10 cellular contexts compared by ENCODE assay signal in the genomic region with DNA sequence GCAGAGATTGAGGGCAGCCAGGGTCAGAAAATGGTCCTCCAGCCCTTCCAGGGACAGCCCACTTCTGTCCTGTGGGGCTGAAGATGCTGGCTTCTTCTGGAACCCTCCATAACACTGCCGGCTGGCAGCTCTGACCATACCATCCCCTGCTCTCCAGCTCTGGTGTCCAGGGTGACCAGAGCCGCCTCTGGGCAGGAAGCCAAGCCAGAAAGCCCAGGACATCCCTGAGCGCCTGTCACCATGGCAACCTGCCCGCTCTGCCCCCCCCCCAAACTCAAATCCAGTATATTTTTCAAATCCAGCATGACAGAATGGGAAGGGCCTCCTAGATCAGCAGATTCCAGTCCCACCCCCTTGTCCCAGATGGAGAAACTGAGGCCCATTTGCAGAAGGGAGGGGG. TPM values are rescaled to one million over a fixed set of nuclear protein-coding genes. Genes with fewer than 3 reads are reported as not detected.
DNase-seq lines count a peak whose midpoint lies in the region; TF ChIP-seq lines count a peak whose summit lies in the region.
"Had no signal": no experiment of that assay in that cellular context is flagged by ENCODE, and none has a peak within 500 bp of the region (broad histone marks: within the 10 kb centered on the region; RNA-seq: fewer than 3 reads in every experiment).

No MANE protein-coding gene starts in this region.

- H3K4me2 ChIP-seq in neural cell (ENCODE audit: low read length) = no peak overlapping the region

- H3K4me3 ChIP-seq in neural cell (ENCODE audit: low read length) = peak overlapping the region; percentile 56

- no peaks in the 10 kb centered on the region for H3K79me2 ChIP-seq in neural cell (replicated peaks; ENCODE audit: insufficient read depth, low read length)

- TF ChIP-seq CTCF in neural cell (IDR thresholded peaks at IDR 0.05; ENCODE audit: poor library complexity, severe bottlenecking) = no peak

- no peaks in the 10 kb centered on the region for H4K20me1 ChIP-seq in neural cell (ENCODE audit: insufficient read depth)

- no peaks in the 10 kb centered on the region for H3K9me3 ChIP-seq in neural cell (ENCODE audit: low read length)
- H3K9me3 ChIP-seq: Caco-2 had no signal

- peak; percentile 22 for DNase-seq in AG08395 (ENCODE audit: low spot score)
- DNase-seq in cerebellar cortex (ENCODE audit: low spot score) = peak; percentile 78
- no peak for DNase-seq in effector CD4-positive, alpha-beta T cell
- no peak for DNase-seq in EL
- DNase-seq in NOMO-1 treated with dmso at 0.1 percent for 144 hours (lab: John Stamatoyannopoulos, UW; ENCODE audit: unreplicated experiment) = no peak
- DNase-seq in D341Med (ENCODE audit: low spot score) = no peak
- DNase-seq: Caco-2, NCI-H510A had no signal

- no peak overlapping the region for H3K27ac ChIP-seq in neural cell (ENCODE audit: low read length)

- H3K9ac ChIP-seq in neural cell (ENCODE audit: low read length) = no peak overlapping the region

- TF ChIP-seq RAD21 in Ishikawa (IDR thresholded peaks at IDR 0.05; ENCODE audit: low read depth) = no peak
- TF ChIP-seq RAD21 in neural cell (conservative IDR thresholded peaks at IDR 0.05) = no peak

- H3K27me3 ChIP-seq in neural cell (ENCODE audit: insufficient read depth, low read depth, low read length) = peaks cover 13% of the 10 kb centered on the region

- H3K9me2 ChIP-seq in neural cell (ENCODE audit: insufficient read depth, low read length) = no peaks in the 10 kb centered on the region

- no peak overlapping the region for H2AFZ ChIP-seq in neural cell (ENCODE audit: low read depth, low read length)

- no peaks in the 10 kb centered on the region for H3K36me3 ChIP-seq in neural cell (ENCODE audit: insufficient read depth, low read length)

- TF ChIP-seq EP300 in Ishikawa (IDR thresholded peaks at IDR 0.05; ENCODE audit: borderline replicate concordance) (no peak), neural cell (conservative IDR thresholded peaks at IDR 0.05; ENCODE audit: poor library complexity, severe bottlenecking) (no peak)

- H3F3A ChIP-seq in neural cell (ENCODE audit: insufficient read depth, low read length, poor library complexity, severe bottlenecking) = no peaks in the 10 kb centered on the region

TF ChIP-seq in Ishikawa, 13 proteins besides CTCF, POLR2A, EP300 and RAD21:
- TF ChIP-seq CEBPB (IDR thresholded peaks at IDR 0.05) (no peak), TEAD4 (IDR thresholded peaks at IDR 0.05) (no peak), ZBTB7A (IDR thresholded peaks at IDR 0.05; ENCODE audit: low read depth) (no peak), CREB1 (IDR thresholded peaks at IDR 0.05; ENCODE audit: low read depth) (no peak), TCF12 (IDR thresholded peaks at IDR 0.05; ENCODE audit: low read depth) (no peak), NFIC (IDR thresholded peaks at IDR 0.05) (peak; percentile 58), USF1 (IDR thresholded peaks at IDR 0.05) (no peak), YY1 (IDR thresholded peaks at IDR 0.05; ENCODE audit: low read depth) (no peak), MAX (IDR thresholded peaks at IDR 0.05) (no peak)

TF ChIP-seq in neural cell, 6 proteins besides CTCF, POLR2A, EP300 and RAD21:
- no peak for TF ChIP-seq EZH2 (IDR thresholded peaks at IDR 0.05; ENCODE audit: borderline replicate concordance, insufficient read depth, low read length, poor library complexity, severe bottlenecking)
- TF ChIP-seq, protein P1, sequence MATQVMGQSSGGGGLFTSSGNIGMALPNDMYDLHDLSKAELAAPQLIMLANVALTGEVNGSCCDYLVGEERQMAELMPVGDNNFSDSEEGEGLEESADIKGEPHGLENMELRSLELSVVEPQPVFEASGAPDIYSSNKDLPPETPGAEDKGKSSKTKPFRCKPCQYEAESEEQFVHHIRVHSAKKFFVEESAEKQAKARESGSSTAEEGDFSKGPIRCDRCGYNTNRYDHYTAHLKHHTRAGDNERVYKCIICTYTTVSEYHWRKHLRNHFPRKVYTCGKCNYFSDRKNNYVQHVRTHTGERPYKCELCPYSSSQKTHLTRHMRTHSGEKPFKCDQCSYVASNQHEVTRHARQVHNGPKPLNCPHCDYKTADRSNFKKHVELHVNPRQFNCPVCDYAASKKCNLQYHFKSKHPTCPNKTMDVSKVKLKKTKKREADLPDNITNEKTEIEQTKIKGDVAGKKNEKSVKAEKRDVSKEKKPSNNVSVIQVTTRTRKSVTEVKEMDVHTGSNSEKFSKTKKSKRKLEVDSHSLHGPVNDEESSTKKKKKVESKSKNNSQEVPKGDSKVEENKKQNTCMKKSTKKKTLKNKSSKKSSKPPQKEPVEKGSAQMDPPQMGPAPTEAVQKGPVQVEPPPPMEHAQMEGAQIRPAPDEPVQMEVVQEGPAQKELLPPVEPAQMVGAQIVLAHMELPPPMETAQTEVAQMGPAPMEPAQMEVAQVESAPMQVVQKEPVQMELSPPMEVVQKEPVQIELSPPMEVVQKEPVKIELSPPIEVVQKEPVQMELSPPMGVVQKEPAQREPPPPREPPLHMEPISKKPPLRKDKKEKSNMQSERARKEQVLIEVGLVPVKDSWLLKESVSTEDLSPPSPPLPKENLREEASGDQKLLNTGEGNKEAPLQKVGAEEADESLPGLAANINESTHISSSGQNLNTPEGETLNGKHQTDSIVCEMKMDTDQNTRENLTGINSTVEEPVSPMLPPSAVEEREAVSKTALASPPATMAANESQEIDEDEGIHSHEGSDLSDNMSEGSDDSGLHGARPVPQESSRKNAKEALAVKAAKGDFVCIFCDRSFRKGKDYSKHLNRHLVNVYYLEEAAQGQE (IDR thresholded peaks at IDR 0.05; ENCODE audit: borderline replicate concordance) = no peak
- no peak for TF ChIP-seq POLR2AphosphoS5 (IDR thresholded peaks at IDR 0.05)
- no peak for TF ChIP-seq TAF1 (IDR thresholded peaks at IDR 0.05; ENCODE audit: low read depth)
- no peak for TF ChIP-seq MXI1 (conservative IDR thresholded peaks at IDR 0.05; ENCODE audit: poor library complexity, severe bottlenecking)
- no peak for TF ChIP-seq SMC3 (conservative IDR thresholded peaks at IDR 0.05; ENCODE audit: poor library complexity)

RNA-seq across cellular contexts. Expression of gene TMIE, which starts 0.4 kb away (rescaled TPM):
- not detected in 2 replicates for polyA plus RNA-seq in neural cell
- polyA minus RNA-seq in neural cell = 0.46 TPM in 1 of 2 replicates, not detected in the other

RNA-seq across cellular contexts. Expression of gene ALS2CL, which starts 7.3 kb away (rescaled TPM):
- polyA plus RNA-seq in neural cell = 0.11 and 0.52 TPM in 2 replicates
- not detected in 2 replicates for polyA minus RNA-seq in neural cell

RNA-seq across cellular contexts. Expression of gene PRSS50, which starts 16.9 kb away (rescaled TPM):
- not detected in 2 replicates for polyA plus RNA-seq in neural cell
- not detected in 2 replicates for polyA minus RNA-seq in neural cell

Comparison
In these comparisons a context has a peak if more than half of its experiments do, and no peak if none do; other contexts are left out.
1. DNase-seq: peak in AG08395 (single experiment) and cerebellar cortex (single experiment); none in effector CD4-positive, alpha-beta T cell (single experiment), EL (single experiment), NOMO-1 treated with dmso at 0.1 percent for 144 hours (single experiment) and D341Med (single experiment).